Comparison of ENCODE assay signal across 21 cellular contexts in genomic region chr19:29299416-29300380, GRCh38.
DNase-seq lines count a peak whose midpoint lies in the region; ATAC-seq, FAIRE-seq and TF ChIP-seq lines count a peak whose summit lies in the region.
"Had no signal": no experiment of that assay in that cellular context is flagged by ENCODE, and none has a peak within 500 bp of the region (broad histone marks: within the 10 kb centered on the region; RNA-seq: fewer than 3 reads in every experiment).

No MANE protein-coding gene starts in this region.

- no peak for TF ChIP-seq CTCF in natural killer cell (IDR thresholded peaks at IDR 0.05)

- H3K9me3 Mint-ChIP-seq in natural killer cell treated with Interleukin-12 subunit alpha and Interleukin-12 subunit beta and Interleukin-15 and Interleukin-18, amount 100 ng/mL, for 72 hours: no peaks in the 10 kb centered on the region
- no peaks in the 10 kb centered on the region for H3K9me3 Mint-ChIP-seq in natural killer cell
- H3K9me3 Mint-ChIP-seq: CD8-positive, alpha-beta T cell had no signal

- intact Hi-C loops in natural killer cell (cut with micrococcal nuclease): no loop called here
- intact Hi-C loops in posterior vena cava (cut with DNase I): no loop called here

- H3K36me3 Mint-ChIP-seq in natural killer cell treated with Interleukin-12 subunit alpha and Interleukin-12 subunit beta and Interleukin-15 and Interleukin-18, amount 100 ng/mL, for 72 hours: no peaks in the 10 kb centered on the region
- H3K36me3 Mint-ChIP-seq in natural killer cell: no peaks in the 10 kb centered on the region
- H3K36me3 Mint-ChIP-seq: CD8-positive, alpha-beta T cell had no signal

- ATAC-seq in natural killer cell treated with Interleukin-12 subunit alpha and Interleukin-12 subunit beta and Interleukin-15 and Interleukin-18, amount 100 ng/mL, for 72 hours: no peak
- ATAC-seq in natural killer cell (no peak), HG03025 (IDR thresholded peaks at IDR 0.05; ENCODE audit: low FRiP score, unreplicated experiment) (no peak)
- ATAC-seq: CD8-positive, alpha-beta T cell; HepG2 had no signal

- H3K27ac Mint-ChIP-seq in natural killer cell treated with Interleukin-12 subunit alpha and Interleukin-12 subunit beta and Interleukin-15 and Interleukin-18, amount 100 ng/mL, for 72 hours: no peak overlapping the region
- H3K27ac Mint-ChIP-seq in natural killer cell: no peak overlapping the region
- H3K27ac Mint-ChIP-seq: B cell; CD8-positive, alpha-beta T cell; HFFc6 had no signal

- no peak overlapping the region for H3K4me3 Mint-ChIP-seq in natural killer cell treated with Interleukin-12 subunit alpha and Interleukin-12 subunit beta and Interleukin-15 and Interleukin-18, amount 100 ng/mL, for 72 hours
- H3K4me3 Mint-ChIP-seq in natural killer cell: no peak overlapping the region
- H3K4me3 Mint-ChIP-seq: B cell; CD8-positive, alpha-beta T cell; HFFc6 had no signal

- H3K4me1 Mint-ChIP-seq in natural killer cell treated with Interleukin-12 subunit alpha and Interleukin-12 subunit beta and Interleukin-15 and Interleukin-18, amount 100 ng/mL, for 72 hours (ENCODE audit: low read depth in 2 of 2): peaks cover 26 to 31% of the 10 kb centered on the region in 2 donors
- H3K4me1 Mint-ChIP-seq in natural killer cell: peaks cover 21 to 30% of the 10 kb centered on the region in 2 donors
- H3K4me1 Mint-ChIP-seq: B cell had no signal

- FAIRE-seq in urothelium cell line (lab: Jason Lieb, UNC): peak; percentile 59
- FAIRE-seq: G401.6, GM12891, H54, HepG2 had no signal

- DNase-seq in natural killer cell treated with Interleukin-12 subunit alpha and Interleukin-12 subunit beta and Interleukin-15 and Interleukin-18, amount 100 ng/mL, for 72 hours (ENCODE audit: low spot score): peak; percentile 44
- no peak for DNase-seq in natural killer cell
- DNase-seq in cerebellum (ENCODE audit: low spot score): peak; percentile 63
- peak; percentile 62 for DNase-seq in posterior vena cava (ENCODE audit: low spot score)
- no peak for DNase-seq in urothelium cell line (ENCODE audit: low spot score)
- no peak for DNase-seq in activated CD8-positive, alpha-beta memory T cell treated with anti-CD3 and anti-CD28 coated beads, Interleukin-2, amount 50 U/mL, for 4 hours
- DNase-seq in NCI-H82 (lab: John Stamatoyannopoulos, UW): no peak
- DNase-seq: CD8-positive, alpha-beta T cell; DMS 273 treated with DMSO at 0.1 percent for 48 hours; DMS53; DND-41; EL; GM23248; HCEC 1CT; HFFc6 had no signal

- peaks cover 19 to 34% of the 10 kb centered on the region in 2 donors for H3K27me3 Mint-ChIP-seq in natural killer cell treated with Interleukin-12 subunit alpha and Interleukin-12 subunit beta and Interleukin-15 and Interleukin-18, amount 100 ng/mL, for 72 hours
- peaks cover 15 to 17% of the 10 kb centered on the region in 2 donors for H3K27me3 Mint-ChIP-seq in natural killer cell (ENCODE audit: low read depth in 2 of 2)

Comparison
In these comparisons a context has a peak if more than half of its experiments do, and no peak if none do; other contexts are left out.
1. DNase-seq: peak in natural killer cell treated with Interleukin-12 subunit alpha and Interleukin-12 subunit beta and Interleukin-15 and Interleukin-18, amount 100 ng/mL, for 72 hours (single experiment), cerebellum (single experiment) and posterior vena cava (single experiment); none in natural killer cell (single experiment), urothelium cell line (single experiment), activated CD8-positive, alpha-beta memory T cell treated with anti-CD3 and anti-CD28 coated beads, Interleukin-2, amount 50 U/mL, for 4 hours (single experiment) and NCI-H82 (single experiment).